ENCODE assay signal across 13 cellular contexts in genomic region chr9:133971121-133971951, GRCh38. TPM values are rescaled to one million over a fixed set of nuclear protein-coding genes. Genes with fewer than 3 reads are reported as not detected.
DNase-seq lines count a peak whose midpoint lies in the region; ATAC-seq, FAIRE-seq and TF ChIP-seq lines count a peak whose summit lies in the region.
"Had no signal": no experiment of that assay in that cellular context is flagged by ENCODE, and none has a peak within 500 bp of the region (broad histone marks: within the 10 kb centered on the region; RNA-seq: fewer than 3 reads in every experiment).

No MANE protein-coding gene starts in this region.

- H3K9ac ChIP-seq in SK-N-SH = no peak overlapping the region

- no peak for ATAC-seq in SK-N-SH treated with all-trans-retinoic acid at 6 μM for 48 hours
- no peak for ATAC-seq in lower lobe of right lung
- ATAC-seq in HG03025 (IDR thresholded peaks at IDR 0.05; ENCODE audit: low FRiP score, unreplicated experiment) = no peak

- H3K4me3 Mint-ChIP-seq in activated CD4-positive, alpha-beta T cell treated with anti-CD3 and anti-CD28 coated beads, Interleukin-2, amount 10 ng/mL, durations not matched to agents 24 days and 14 days = no peak overlapping the region
- H3K4me3 Mint-ChIP-seq: activated T-cell treated with anti-CD3 and anti-CD28 coated beads, Interleukin-2, amount 50 U/mL, for 24 hours; CD4-positive, CD25-positive, alpha-beta regulatory T cell had no signal

- H3K79me2 ChIP-seq in SK-N-SH (ENCODE audit: insufficient read depth) = peaks cover 100% of the 10 kb centered on the region

- DNase-seq in SK-N-SH = peak; percentile 68
- no peak for DNase-seq in WERI-Rb-1
- peak; percentile 33 for DNase-seq in lower lobe of right lung
- DNase-seq in transverse colon = no peak
- DNase-seq in D721Med (ENCODE audit: insufficient read length, low spot score) = no peak
- DNase-seq in activated CD4-positive, alpha-beta T cell treated with anti-CD3 and anti-CD28 coated beads, Interleukin-2, amount 10 ng/mL, durations not matched to agents 24 days and 14 days = no peak
- DNase-seq: activated T-cell treated with anti-CD3 and anti-CD28 coated beads, Interleukin-2, amount 50 U/mL, for 24 hours; CD4-positive, CD25-positive, alpha-beta regulatory T cell; SHP77 had no signal

- WGBS in SK-N-SH (ENCODE audit: low lambda C conversion rate) = 90% methylated on average over 5 of the region's 22 CpGs
- WGBS in transverse colon (ENCODE audit: low coverage in 1 of 2), 2 donors = 65 to 73% methylated on average over 3 to 21 of the region's 22 CpGs

- H3K36me3 Mint-ChIP-seq in activated CD4-positive, alpha-beta T cell treated with anti-CD3 and anti-CD28 coated beads, Interleukin-2, amount 10 ng/mL, durations not matched to agents 24 days and 14 days (ENCODE audit: low read depth) = no peaks in the 10 kb centered on the region
- H3K36me3 Mint-ChIP-seq: CD4-positive, CD25-positive, alpha-beta regulatory T cell had no signal

- no peaks in the 10 kb centered on the region for H3K9me3 Mint-ChIP-seq in activated CD4-positive, alpha-beta T cell treated with anti-CD3 and anti-CD28 coated beads, Interleukin-2, amount 10 ng/mL, durations not matched to agents 24 days and 14 days
- H3K9me3 Mint-ChIP-seq: activated T-cell treated with anti-CD3 and anti-CD28 coated beads, Interleukin-2, amount 50 U/mL, for 24 hours had no signal

- H3K9me3 ChIP-seq in SK-N-SH (no peaks in the 10 kb centered on the region), WERI-Rb-1 (ENCODE audit: severe bottlenecking) (no peaks in the 10 kb centered on the region), lower lobe of right lung (no peaks in the 10 kb centered on the region), transverse colon (no peaks in the 10 kb centered on the region)

- H3K27ac Mint-ChIP-seq in activated CD4-positive, alpha-beta T cell treated with anti-CD3 and anti-CD28 coated beads, Interleukin-2, amount 10 ng/mL, durations not matched to agents 24 days and 14 days = no peak overlapping the region
- H3K27ac Mint-ChIP-seq: activated T-cell treated with anti-CD3 and anti-CD28 coated beads, Interleukin-2, amount 50 U/mL, for 24 hours; CD4-positive, CD25-positive, alpha-beta regulatory T cell had no signal

- H3K4me1 ChIP-seq in SK-N-SH (ENCODE audit: control insufficient read depth in 1 of 2, insufficient read depth in 2 of 2, low read depth in 1 of 2, low read length in 1 of 2) = peaks cover 0 to 59% of the 10 kb centered on the region in 2 experiments; a peak in 1 of 4 replicates
- H3K4me1 ChIP-seq in lower lobe of right lung = peaks cover 11% of the 10 kb centered on the region
- H3K4me1 ChIP-seq in transverse colon = peaks cover 21 to 40% (median 35%) of the 10 kb centered on the region in 4 donors

- peaks cover 97% of the 10 kb centered on the region for H4K20me1 ChIP-seq in SK-N-SH (ENCODE audit: insufficient read depth)

- no peak for FAIRE-seq in D721Med (lab: Jason Lieb, UNC)

- no peak overlapping the region for H2AFZ ChIP-seq in SK-N-SH (ENCODE audit: low read depth)

- H3K4me1 Mint-ChIP-seq in activated CD4-positive, alpha-beta T cell treated with anti-CD3 and anti-CD28 coated beads, Interleukin-2, amount 10 ng/mL, durations not matched to agents 24 days and 14 days = no peaks in the 10 kb centered on the region

- H3K9me2 ChIP-seq in SK-N-SH = no peaks in the 10 kb centered on the region

- H3F3A ChIP-seq in SK-N-SH (replicated peaks; ENCODE audit: insufficient read depth) = peaks cover 4% of the 10 kb centered on the region

- no peak overlapping the region for H3K4me2 ChIP-seq in SK-N-SH

- intact Hi-C loops in lower lobe of right lung (cut with DNase I) = no loop called here
- intact Hi-C loops in transverse colon (cut with DNase I; ENCODE audit: low total_unique reads) = no loop called here
- intact Hi-C loops in activated CD4-positive, alpha-beta T cell treated with anti-CD3 and anti-CD28 coated beads, Interleukin-2, amount 10 ng/mL, durations not matched to agents 24 days and 14 days (cut with micrococcal nuclease) = no loop called here

- TF ChIP-seq POLR2A in transverse colon (IDR thresholded peaks at IDR 0.05) = no peak

- H3K27ac ChIP-seq in SK-N-SH (ENCODE audit: low read depth in 2 of 2, low read length in 1 of 2) (peak overlapping the region in 1 of 2 experiments; percentile 62; a peak in 1 of 4 replicates), WERI-Rb-1 (peak overlapping the region; percentile 25; the same call in 1 of the 2 replicates), lower lobe of right lung (no peak overlapping the region), transverse colon (peak overlapping the region; percentile 4 to 41 (median 22))
- H3K27ac ChIP-seq: 22Rv1, foreskin keratinocyte had no signal

- no peaks in the 10 kb centered on the region for H3K27me3 Mint-ChIP-seq in activated CD4-positive, alpha-beta T cell treated with anti-CD3 and anti-CD28 coated beads, Interleukin-2, amount 10 ng/mL, durations not matched to agents 24 days and 14 days
- H3K27me3 Mint-ChIP-seq: activated T-cell treated with anti-CD3 and anti-CD28 coated beads, Interleukin-2, amount 50 U/mL, for 24 hours; CD4-positive, CD25-positive, alpha-beta regulatory T cell had no signal

- TF ChIP-seq CTCF in SK-N-SH (IDR thresholded peaks at IDR 0.05) = no peak
- no peak for TF ChIP-seq CTCF in WERI-Rb-1 (IDR thresholded peaks at IDR 0.05; ENCODE audit: low read depth, low read length)
- no peak for TF ChIP-seq CTCF in lower lobe of right lung (IDR thresholded peaks at IDR 0.05)
- no peak for TF ChIP-seq CTCF in transverse colon (IDR thresholded peaks at IDR 0.05)
- no peak for TF ChIP-seq CTCF in D721Med (IDR thresholded peaks at IDR 0.05; ENCODE audit: insufficient read depth, missing control alignments)

- H3K4me3 ChIP-seq in SK-N-SH (ENCODE audit: low read depth in 2 of 2, low read length in 1 of 2) = no peak overlapping the region
- H3K4me3 ChIP-seq in WERI-Rb-1 (ENCODE audit: low read depth, low read length) = no peak overlapping the region
- H3K4me3 ChIP-seq in lower lobe of right lung = no peak overlapping the region
- no peak overlapping the region for H3K4me3 ChIP-seq in transverse colon

- H3K27me3 ChIP-seq in SK-N-SH (ENCODE audit: insufficient read depth) = no peaks in the 10 kb centered on the region
- H3K27me3 ChIP-seq in WERI-Rb-1 (ENCODE audit: insufficient read depth, low read depth, severe bottlenecking) = no peaks in the 10 kb centered on the region
- no peaks in the 10 kb centered on the region for H3K27me3 ChIP-seq in lower lobe of right lung (ENCODE audit: low read depth)
- H3K27me3 ChIP-seq in transverse colon = no peaks in the 10 kb centered on the region
- H3K27me3 ChIP-seq: foreskin keratinocyte had no signal

- H3K36me3 ChIP-seq in SK-N-SH (replicated peaks in 1 of 2; ENCODE audit: control insufficient read depth in 1 of 2, insufficient read depth in 2 of 2, low read length in 1 of 2) (no peaks in the 10 kb centered on the region), WERI-Rb-1 (no peaks in the 10 kb centered on the region), lower lobe of right lung (no peaks in the 10 kb centered on the region), transverse colon (no peaks in the 10 kb centered on the region)

- CTCF ChIA-PET in SK-N-SH (lab: Yijun Ruan, JAX) = interaction anchor here (0.6 kb wide), 1 partner anchor 22 kb away, joined by 3 read pairs; no protein-coding TSS in a partner anchor

- in situ Hi-C loops in transverse colon (cut with MboI; ENCODE audit: low pct_ligation_motif_present in 1 of 4, low pct_unique_long_range_greater_than_20kb in 1 of 4, low sequenced_read_pairs in 3 of 4) = no loop called here

- POLR2A ChIA-PET in SK-N-SH (lab: Yijun Ruan, JAX) = interaction anchor here (1.5 kb wide), 1 partner anchor 22 kb away, joined by 3 read pairs; no protein-coding TSS in a partner anchor

- TF ChIP-seq RAD21 in SK-N-SH (IDR thresholded peaks at IDR 0.05; ENCODE audit: low read length) = no peak

- no peak for TF ChIP-seq EP300 in SK-N-SH (IDR thresholded peaks at IDR 0.05; ENCODE audit: borderline replicate concordance in 1 of 2, low read depth in 1 of 2, low read length in 1 of 2)
- no peak for TF ChIP-seq EP300 in transverse colon (IDR thresholded peaks at IDR 0.05; ENCODE audit: low read depth)

TF ChIP-seq in SK-N-SH, 30 proteins besides CTCF, POLR2A, EP300 and RAD21 (continues in another document):
- TF ChIP-seq MXI1 (IDR thresholded peaks at IDR 0.05; ENCODE audit: low read depth, low read length) = peak; percentile 21; the same call in 1 of the 2 replicates
- TF ChIP-seq RCOR1 (IDR thresholded peaks at IDR 0.05; ENCODE audit: low read length) = no peak
- no peak for TF ChIP-seq TEAD4 (IDR thresholded peaks at IDR 0.05; ENCODE audit: borderline replicate concordance, insufficient read depth)

TF ChIP-seq in SK-N-SH treated with all-trans-retinoic acid at 6 μM for 48 hours, 23 proteins besides CTCF, POLR2A, EP300 and RAD21 (continues in another document):
- TF ChIP-seq ZFP3 (CRISPR knock-in tag; IDR thresholded peaks at IDR 0.05) (no peak), ZFP30 (CRISPR knock-in tag; IDR thresholded peaks at IDR 0.05) (no peak), CSDC2 (CRISPR knock-in tag; IDR thresholded peaks at IDR 0.05) (no peak), ESRRG (CRISPR knock-in tag; IDR thresholded peaks at IDR 0.05) (no peak)
- TF ChIP-seq, protein P1, sequence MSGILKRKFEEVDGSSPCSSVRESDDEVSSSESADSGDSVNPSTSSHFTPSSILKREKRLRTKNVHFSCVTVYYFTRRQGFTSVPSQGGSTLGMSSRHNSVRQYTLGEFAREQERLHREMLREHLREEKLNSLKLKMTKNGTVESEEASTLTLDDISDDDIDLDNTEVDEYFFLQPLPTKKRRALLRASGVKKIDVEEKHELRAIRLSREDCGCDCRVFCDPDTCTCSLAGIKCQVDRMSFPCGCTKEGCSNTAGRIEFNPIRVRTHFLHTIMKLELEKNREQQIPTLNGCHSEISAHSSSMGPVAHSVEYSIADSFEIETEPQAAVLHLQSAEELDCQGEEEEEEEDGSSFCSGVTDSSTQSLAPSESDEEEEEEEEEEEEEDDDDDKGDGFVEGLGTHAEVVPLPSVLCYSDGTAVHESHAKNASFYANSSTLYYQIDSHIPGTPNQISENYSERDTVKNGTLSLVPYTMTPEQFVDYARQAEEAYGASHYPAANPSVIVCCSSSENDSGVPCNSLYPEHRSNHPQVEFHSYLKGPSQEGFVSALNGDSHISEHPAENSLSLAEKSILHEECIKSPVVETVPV (CRISPR knock-in tag; IDR thresholded peaks at IDR 0.05) = no peak

RNA-seq across cellular contexts. Expression of gene VAV2, which starts 20.8 kb away (rescaled TPM):
- polyA plus RNA-seq in SK-N-SH (2012; rRNA removed) = 12.9 and 14.9 TPM in 2 replicates
- 9.1 and 12.6 TPM in 2 replicates for polyA plus RNA-seq in SK-N-SH (2012; cell fraction: cytosol; rRNA removed)
- 23.3 and 24.1 TPM in 2 replicates for polyA plus RNA-seq in SK-N-SH (2012; cell fraction: nucleus; rRNA removed)
- total RNA-seq in lower lobe of right lung = 26.9 TPM
- total RNA-seq in transverse colon = 10 to 100 TPM in 3 of 4 donors, 1 to 10 TPM in 1; 8.2 to 52.4 (median 24.5) TPM
- total RNA-seq in activated CD4-positive, alpha-beta T cell treated with anti-CD3 and anti-CD28 coated beads, Interleukin-2, amount 10 ng/mL, durations not matched to agents 24 days and 14 days = 6.3 and 9.0 TPM in 2 replicates

RNA-seq across cellular contexts. Expression of gene BRD3OS, which starts 53.9 kb away (rescaled TPM):
- 21.6 and 23.1 TPM in 2 replicates for polyA plus RNA-seq in SK-N-SH (2012; rRNA removed)
- polyA plus RNA-seq in SK-N-SH (2012; cell fraction: cytosol; rRNA removed) = 22.9 and 26.1 TPM in 2 replicates
- 17.2 and 19.8 TPM in 2 replicates for polyA plus RNA-seq in SK-N-SH (2012; cell fraction: nucleus; rRNA removed)
- total RNA-seq in lower lobe of right lung (15.6 TPM), transverse colon (1 to 10 TPM; 3.2 to 6.6 (median 4.4) TPM)
- 12.6 and 14.9 TPM in 2 replicates for total RNA-seq in activated CD4-positive, alpha-beta T cell treated with anti-CD3 and anti-CD28 coated beads, Interleukin-2, amount 10 ng/mL, durations not matched to agents 24 days and 14 days

Comparison
In these comparisons a context has a peak if more than half of its experiments do, and no peak if none do; other contexts are left out.
1. DNase-seq: peak in SK-N-SH (single experiment) and lower lobe of right lung (single experiment); none in WERI-Rb-1 (single experiment), transverse colon (single experiment), D721Med (single experiment) and activated CD4-positive, alpha-beta T cell treated with anti-CD3 and anti-CD28 coated beads, Interleukin-2, amount 10 ng/mL, durations not matched to agents 24 days and 14 days (single experiment).